In the genomic region with DNA sequence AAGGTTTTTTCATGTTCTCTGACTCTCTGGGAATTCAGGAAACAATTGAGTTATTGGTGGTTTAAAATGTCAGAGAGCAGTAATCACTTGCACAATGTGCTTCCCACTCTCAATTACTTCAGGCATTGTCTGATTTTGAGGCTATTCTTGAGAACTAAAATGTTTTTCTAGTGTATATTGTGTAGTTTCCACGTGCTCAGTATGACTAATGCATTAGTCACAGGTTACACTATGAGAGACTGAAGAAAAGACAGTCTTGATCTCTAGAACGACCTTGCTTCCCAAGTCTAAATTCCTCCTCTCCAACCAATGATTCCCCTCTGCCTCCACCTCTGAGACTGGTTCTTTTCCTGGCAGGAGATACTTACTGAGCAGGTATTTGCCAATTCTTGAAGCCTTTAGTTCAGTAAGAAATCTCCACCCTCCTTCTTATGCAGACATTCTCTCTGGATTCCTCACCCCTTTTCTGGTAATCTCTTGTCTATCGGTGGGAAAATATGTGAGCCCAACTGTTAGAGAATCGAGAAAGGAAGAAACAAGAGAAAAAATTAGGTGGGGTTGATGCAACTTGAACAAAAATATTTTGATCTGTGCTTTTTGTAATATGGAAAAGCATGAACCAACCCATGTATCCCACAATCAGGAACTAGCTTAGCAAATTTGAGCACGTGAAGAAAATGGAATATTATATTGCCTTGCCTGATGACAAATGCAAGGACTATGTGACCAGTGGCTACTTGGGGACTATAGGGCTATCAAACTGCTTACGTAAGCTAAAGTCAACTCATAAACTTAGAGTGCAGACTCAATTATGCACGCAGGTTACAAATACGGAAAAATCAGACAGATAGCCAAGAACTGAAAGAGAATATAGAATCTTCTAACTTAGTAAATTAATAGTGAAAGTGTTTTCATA, we compare ENCODE assay signal across 1 cellular context.
TF ChIP-seq lines count a peak whose summit lies in the region.

No MANE protein-coding gene starts in this region.

TF ChIP-seq in HCT116, 20 proteins besides CTCF, POLR2A, EP300 and RAD21 (continued from another document):
- TF ChIP-seq ZBTB33 (IDR thresholded peaks at IDR 0.05; ENCODE audit: extremely low read depth, insufficient replicate concordance, low read length) (no peak), FOSL1 (IDR thresholded peaks at IDR 0.05; ENCODE audit: low read depth) (peak; percentile 98)
